In the genomic region with DNA sequence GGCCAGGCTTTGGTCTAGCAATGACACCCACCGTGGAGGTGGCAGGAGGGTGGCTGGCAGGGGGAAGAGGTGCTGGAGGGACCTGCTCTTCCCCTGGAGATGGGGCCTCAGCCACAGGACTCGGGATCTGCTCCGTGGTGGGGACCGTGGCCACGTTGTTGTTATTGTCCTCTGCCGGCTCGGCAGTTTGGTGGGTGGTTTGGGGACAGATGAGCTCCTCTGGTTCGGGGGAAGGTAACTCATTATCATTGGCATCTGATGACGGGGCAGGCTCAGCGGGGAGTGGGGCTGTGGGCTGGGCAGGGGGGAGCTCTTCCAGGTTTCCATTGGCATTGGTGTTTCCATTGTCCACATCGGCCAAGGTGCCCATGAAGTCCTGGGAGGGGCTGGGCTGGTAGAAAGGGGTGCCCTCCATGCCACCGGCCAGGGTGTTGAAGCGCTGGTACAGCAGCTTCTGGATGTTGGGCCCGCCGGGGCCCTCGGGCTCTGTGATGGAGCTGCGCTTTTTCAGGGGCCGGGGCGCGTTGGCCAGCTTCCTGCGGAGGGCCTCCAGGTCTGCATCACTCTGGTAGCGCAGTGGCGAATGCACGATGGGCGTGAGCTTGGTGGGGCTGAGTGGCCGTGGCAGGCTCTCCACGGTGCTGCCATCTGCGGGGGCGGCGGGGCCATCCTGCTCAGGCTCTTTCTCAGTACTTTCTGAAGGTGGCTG, we compare ENCODE assay signal across 1 cellular context.
TF ChIP-seq lines count a peak whose summit lies in the region.

No MANE protein-coding gene starts in this region.

TF ChIP-seq in WTC11, 78 proteins besides CTCF, POLR2A, EP300 and RAD21 (continued from another document):
- TF ChIP-seq, protein P1, sequence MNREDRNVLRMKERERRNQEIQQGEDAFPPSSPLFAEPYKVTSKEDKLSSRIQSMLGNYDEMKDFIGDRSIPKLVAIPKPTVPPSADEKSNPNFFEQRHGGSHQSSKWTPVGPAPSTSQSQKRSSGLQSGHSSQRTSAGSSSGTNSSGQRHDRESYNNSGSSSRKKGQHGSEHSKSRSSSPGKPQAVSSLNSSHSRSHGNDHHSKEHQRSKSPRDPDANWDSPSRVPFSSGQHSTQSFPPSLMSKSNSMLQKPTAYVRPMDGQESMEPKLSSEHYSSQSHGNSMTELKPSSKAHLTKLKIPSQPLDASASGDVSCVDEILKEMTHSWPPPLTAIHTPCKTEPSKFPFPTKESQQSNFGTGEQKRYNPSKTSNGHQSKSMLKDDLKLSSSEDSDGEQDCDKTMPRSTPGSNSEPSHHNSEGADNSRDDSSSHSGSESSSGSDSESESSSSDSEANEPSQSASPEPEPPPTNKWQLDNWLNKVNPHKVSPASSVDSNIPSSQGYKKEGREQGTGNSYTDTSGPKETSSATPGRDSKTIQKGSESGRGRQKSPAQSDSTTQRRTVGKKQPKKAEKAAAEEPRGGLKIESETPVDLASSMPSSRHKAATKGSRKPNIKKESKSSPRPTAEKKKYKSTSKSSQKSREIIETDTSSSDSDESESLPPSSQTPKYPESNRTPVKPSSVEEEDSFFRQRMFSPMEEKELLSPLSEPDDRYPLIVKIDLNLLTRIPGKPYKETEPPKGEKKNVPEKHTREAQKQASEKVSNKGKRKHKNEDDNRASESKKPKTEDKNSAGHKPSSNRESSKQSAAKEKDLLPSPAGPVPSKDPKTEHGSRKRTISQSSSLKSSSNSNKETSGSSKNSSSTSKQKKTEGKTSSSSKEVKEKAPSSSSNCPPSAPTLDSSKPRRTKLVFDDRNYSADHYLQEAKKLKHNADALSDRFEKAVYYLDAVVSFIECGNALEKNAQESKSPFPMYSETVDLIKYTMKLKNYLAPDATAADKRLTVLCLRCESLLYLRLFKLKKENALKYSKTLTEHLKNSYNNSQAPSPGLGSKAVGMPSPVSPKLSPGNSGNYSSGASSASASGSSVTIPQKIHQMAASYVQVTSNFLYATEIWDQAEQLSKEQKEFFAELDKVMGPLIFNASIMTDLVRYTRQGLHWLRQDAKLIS (CRISPR knock-in tag; IDR thresholded peaks at IDR 0.05; ENCODE audit: borderline replicate concordance): no peak
- TF ChIP-seq ZNF671 (CRISPR knock-in tag; IDR thresholded peaks at IDR 0.05): no peak
- no peak for TF ChIP-seq NFE2L1 (CRISPR knock-in tag; IDR thresholded peaks at IDR 0.05)
- no peak for TF ChIP-seq MYBL2 (CRISPR knock-in tag; IDR thresholded peaks at IDR 0.05)
- no peak for TF ChIP-seq SMAD4 (CRISPR knock-in tag; IDR thresholded peaks at IDR 0.05)
- TF ChIP-seq, protein P2, sequence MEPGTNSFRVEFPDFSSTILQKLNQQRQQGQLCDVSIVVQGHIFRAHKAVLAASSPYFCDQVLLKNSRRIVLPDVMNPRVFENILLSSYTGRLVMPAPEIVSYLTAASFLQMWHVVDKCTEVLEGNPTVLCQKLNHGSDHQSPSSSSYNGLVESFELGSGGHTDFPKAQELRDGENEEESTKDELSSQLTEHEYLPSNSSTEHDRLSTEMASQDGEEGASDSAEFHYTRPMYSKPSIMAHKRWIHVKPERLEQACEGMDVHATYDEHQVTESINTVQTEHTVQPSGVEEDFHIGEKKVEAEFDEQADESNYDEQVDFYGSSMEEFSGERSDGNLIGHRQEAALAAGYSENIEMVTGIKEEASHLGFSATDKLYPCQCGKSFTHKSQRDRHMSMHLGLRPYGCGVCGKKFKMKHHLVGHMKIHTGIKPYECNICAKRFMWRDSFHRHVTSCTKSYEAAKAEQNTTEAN (CRISPR knock-in tag; IDR thresholded peaks at IDR 0.05): no peak
- TF ChIP-seq USF2 (CRISPR knock-in tag; IDR thresholded peaks at IDR 0.05): no peak
